Comparison of ENCODE assay signal across 23 cellular contexts in the genomic region with DNA sequence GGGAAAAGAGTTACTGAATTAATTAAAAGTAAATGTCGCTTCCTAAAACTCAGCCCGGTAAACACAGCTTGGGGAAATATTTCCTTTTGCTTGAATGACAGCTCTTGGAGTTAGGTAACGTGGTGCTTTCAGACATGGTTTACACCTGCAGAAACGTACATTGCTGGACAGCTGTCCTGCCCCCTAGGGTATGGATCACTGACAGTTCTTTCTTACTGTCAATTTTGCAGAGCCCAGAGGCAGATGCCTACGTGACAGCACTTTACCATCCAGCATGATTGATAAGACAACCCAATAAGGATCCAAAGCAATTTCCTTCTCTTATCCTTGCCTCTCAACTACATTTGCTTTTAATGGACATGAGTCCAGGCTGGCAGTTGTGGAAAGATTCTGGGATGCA.
"Had no signal": no experiment of that assay in that cellular context is flagged by ENCODE, and none has a peak within 500 bp of the region (broad histone marks: within the 10 kb centered on the region; RNA-seq: fewer than 3 reads in every experiment).

No MANE protein-coding gene starts in this region.

- H3K4me1 ChIP-seq: esophagus squamous epithelium, gastrocnemius medialis, heart right ventricle, left lung, lower lobe of right lung had no signal

- H3K27me3 ChIP-seq: esophagus squamous epithelium, gastrocnemius medialis, heart right ventricle, left lung had no signal

- H3K9me3 ChIP-seq: esophagus squamous epithelium, gastrocnemius medialis, left lung, lower lobe of right lung, mucosa of descending colon had no signal

- H3K36me3 ChIP-seq: esophagus squamous epithelium, gastrocnemius medialis, heart right ventricle, left lung, lower lobe of right lung had no signal

- H3K27ac ChIP-seq: coronary artery, epithelial cell of prostate, esophagus squamous epithelium, gastrocnemius medialis, heart right ventricle, left lung, lower lobe of right lung had no signal

- DNase-seq: dermis blood vessel endothelial cell; effector CD8-positive, alpha-beta T cell; effector memory CD8-positive, alpha-beta T cell; endodermal cell; erythroblast; esophagus squamous epithelium; foreskin fibroblast; foreskin melanocyte; gastrocnemius medialis; glutamatergic neuron; head of caudate nucleus; heart right ventricle; hippocampal formation; left cardiac atrium; left lung; left ventricle myocardium superior; lower lobe of right lung; mesenchymal stem cell; mucosa of descending colon; naive B cell; naive thymus-derived CD8-positive, alpha-beta T cell had no signal

- H3K4me3 ChIP-seq: coronary artery, esophagus squamous epithelium, gastrocnemius medialis, heart right ventricle, left lung, lower lobe of right lung, mucosa of descending colon had no signal
